26 cellular contexts compared by ENCODE assay signal in the genomic region with DNA sequence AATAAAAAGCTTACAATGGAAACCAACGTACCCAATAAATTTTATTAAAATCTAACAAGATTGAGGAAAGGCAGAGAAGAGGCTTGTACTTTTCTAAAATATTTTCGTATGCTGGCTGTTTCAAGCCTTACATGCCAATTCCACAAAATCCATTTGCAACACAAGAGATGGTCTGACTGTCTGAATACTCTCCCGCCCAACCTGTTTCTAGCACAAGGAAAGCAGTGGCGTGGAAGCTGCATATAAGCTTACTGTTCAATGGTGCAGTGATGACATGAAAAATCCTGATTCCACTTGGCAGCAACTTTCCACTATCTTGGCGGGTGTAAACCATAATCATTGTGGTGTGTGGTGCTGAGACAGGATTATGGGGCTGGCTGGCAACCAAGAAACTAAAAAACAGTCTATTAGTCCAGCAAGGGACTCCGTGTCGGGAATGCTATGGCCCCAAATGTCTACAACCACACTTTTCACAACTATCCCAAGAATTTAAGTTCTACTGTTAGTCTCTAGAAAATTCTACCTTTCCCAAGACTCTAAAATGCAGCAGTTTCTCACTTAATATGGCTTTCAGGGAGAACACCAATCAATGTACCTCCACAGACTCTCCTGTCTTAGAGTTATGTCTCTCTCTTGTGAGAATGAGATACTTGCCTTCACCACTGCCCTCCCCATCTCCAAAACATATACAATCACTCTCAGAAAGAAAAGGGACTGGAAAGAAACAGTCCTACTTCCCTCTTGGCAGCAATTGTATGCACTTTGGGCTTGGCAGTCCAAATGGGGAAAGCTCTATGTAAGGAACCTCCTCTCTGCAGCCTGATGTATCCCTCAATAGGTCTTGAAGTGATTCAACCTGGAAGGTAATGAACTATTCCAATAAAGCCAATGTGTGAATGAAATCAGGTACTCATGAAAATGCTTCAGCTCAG. TPM values are rescaled to one million over a fixed set of nuclear protein-coding genes. Genes with fewer than 3 reads are reported as not detected.
DNase-seq lines count a peak whose midpoint lies in the region; ATAC-seq and TF ChIP-seq lines count a peak whose summit lies in the region.
"Had no signal": no experiment of that assay in that cellular context is flagged by ENCODE, and none has a peak within 500 bp of the region (broad histone marks: within the 10 kb centered on the region; RNA-seq: fewer than 3 reads in every experiment).

No MANE protein-coding gene starts in this region.

- no peak overlapping the region for H3K27ac Mint-ChIP-seq in natural killer cell treated with Interleukin-12 subunit alpha and Interleukin-12 subunit beta and Interleukin-15 and Interleukin-18, amount 100 ng/mL, for 72 hours
- no peak overlapping the region for H3K27ac Mint-ChIP-seq in CD4-positive, alpha-beta T cell
- H3K27ac Mint-ChIP-seq: activated CD4-positive, alpha-beta T cell treated with anti-CD3 and anti-CD28 coated beads, Interleukin-2, amount 10 ng/mL, durations not matched to agents 24 days and 14 days; activated naive CD8-positive, alpha-beta T cell treated with anti-CD3 and anti-CD28 coated beads for 36 hours; dendritic cell treated with granulocyte-macrophage colony-stimulating factor and Interleukin-4, amounts not matched to agents 40 ng/mL and 50 ng/mL, for 4 days; HFFc6; mesothelial cell of epicardium; nephron progenitor cell had no signal

- H3K9me3 Mint-ChIP-seq in natural killer cell treated with Interleukin-12 subunit alpha and Interleukin-12 subunit beta and Interleukin-15 and Interleukin-18, amount 100 ng/mL, for 72 hours: no peaks in the 10 kb centered on the region
- no peaks in the 10 kb centered on the region for H3K9me3 Mint-ChIP-seq in CD4-positive, alpha-beta T cell
- H3K9me3 Mint-ChIP-seq: activated naive CD8-positive, alpha-beta T cell treated with anti-CD3 and anti-CD28 coated beads for 36 hours; CD8-positive, alpha-beta memory T cell; dendritic cell treated with granulocyte-macrophage colony-stimulating factor and Interleukin-4, amounts not matched to agents 40 ng/mL and 50 ng/mL, for 4 days; HFFc6; mesothelial cell of epicardium; nephron progenitor cell had no signal

- H3K36me3 Mint-ChIP-seq in natural killer cell treated with Interleukin-12 subunit alpha and Interleukin-12 subunit beta and Interleukin-15 and Interleukin-18, amount 100 ng/mL, for 72 hours: no peaks in the 10 kb centered on the region
- no peaks in the 10 kb centered on the region for H3K36me3 Mint-ChIP-seq in CD4-positive, alpha-beta T cell (ENCODE audit: low read depth)
- H3K36me3 Mint-ChIP-seq: activated naive CD8-positive, alpha-beta T cell treated with anti-CD3 and anti-CD28 coated beads for 36 hours; CD8-positive, alpha-beta memory T cell; mesothelial cell of epicardium had no signal

- H3K4me3 Mint-ChIP-seq in natural killer cell treated with Interleukin-12 subunit alpha and Interleukin-12 subunit beta and Interleukin-15 and Interleukin-18, amount 100 ng/mL, for 72 hours: no peak overlapping the region
- H3K4me3 Mint-ChIP-seq in CD4-positive, alpha-beta T cell: no peak overlapping the region
- H3K4me3 Mint-ChIP-seq: activated CD4-positive, alpha-beta T cell treated with anti-CD3 and anti-CD28 coated beads, Interleukin-2, amount 10 ng/mL, durations not matched to agents 24 days and 14 days; activated naive CD8-positive, alpha-beta T cell treated with anti-CD3 and anti-CD28 coated beads for 36 hours; CD8-positive, alpha-beta memory T cell; dendritic cell treated with granulocyte-macrophage colony-stimulating factor and Interleukin-4, amounts not matched to agents 40 ng/mL and 50 ng/mL, for 4 days; HFFc6; mesothelial cell of epicardium; nephron progenitor cell had no signal

- TF ChIP-seq CTCF in CD4-positive, alpha-beta T cell (IDR thresholded peaks at IDR 0.05): no peak

- H3K4me1 Mint-ChIP-seq in natural killer cell treated with Interleukin-12 subunit alpha and Interleukin-12 subunit beta and Interleukin-15 and Interleukin-18, amount 100 ng/mL, for 72 hours (ENCODE audit: low read depth in 2 of 2): peaks cover 2 to 11% of the 10 kb centered on the region in 2 donors
- no peaks in the 10 kb centered on the region for H3K4me1 Mint-ChIP-seq in CD4-positive, alpha-beta T cell (ENCODE audit: low read depth)
- H3K4me1 Mint-ChIP-seq: activated CD4-positive, alpha-beta T cell treated with anti-CD3 and anti-CD28 coated beads, Interleukin-2, amount 10 ng/mL, durations not matched to agents 24 days and 14 days; activated naive CD8-positive, alpha-beta T cell treated with anti-CD3 and anti-CD28 coated beads for 36 hours; CD8-positive, alpha-beta memory T cell had no signal

- H3K27me3 ChIP-seq in CD4-positive, alpha-beta T cell (ENCODE audit: control insufficient read depth, insufficient read depth, low read length): peaks cover 17% of the 10 kb centered on the region
- H3K27me3 ChIP-seq: heart right ventricle, vagina had no signal

- H3K27ac ChIP-seq in CD4-positive, alpha-beta T cell (ENCODE audit: low read depth, low read length): no peak overlapping the region
- H3K27ac ChIP-seq: parathyroid adenoma, vagina had no signal

- CTCF ChIA-PET in CD4-positive, alpha-beta T cell (lab: Charles Lee): no interaction called here

- intact Hi-C loops in CD4-positive, alpha-beta T cell (cut with DNase I, micrococcal nuclease): no loop called here

- peaks cover 0 to 4% of the 10 kb centered on the region in 2 donors for H3K27me3 Mint-ChIP-seq in natural killer cell treated with Interleukin-12 subunit alpha and Interleukin-12 subunit beta and Interleukin-15 and Interleukin-18, amount 100 ng/mL, for 72 hours
- peaks cover 40% of the 10 kb centered on the region for H3K27me3 Mint-ChIP-seq in CD4-positive, alpha-beta T cell

- peak; percentile 24 for DNase-seq in GM03348 (ENCODE audit: low spot score)
- peak; percentile 79 to 95 for DNase-seq in NCI-H446 (lab: John Stamatoyannopoulos, UW)
- peak; percentile 17 for DNase-seq in cerebellar cortex (ENCODE audit: low spot score)
- DNase-seq in pons (ENCODE audit: low spot score): peak; percentile 58
- DNase-seq in natural killer cell treated with Interleukin-12 subunit alpha and Interleukin-12 subunit beta and Interleukin-15 and Interleukin-18, amount 100 ng/mL, for 72 hours (ENCODE audit: low spot score): no peak
- DNase-seq in CD4-positive, alpha-beta T cell: no peak
- no peak for DNase-seq in activated gamma-delta T cell treated with Interleukin-2 at 50 U/mL for 16 hours
- DNase-seq: activated CD4-positive, alpha-beta T cell treated with anti-CD3 and anti-CD28 coated beads, Interleukin-2, amount 10 ng/mL, durations not matched to agents 24 days and 14 days; activated naive CD8-positive, alpha-beta T cell treated with anti-CD3 and anti-CD28 coated beads for 36 hours; AML-193; CD8-positive, alpha-beta memory T cell; DMS79; heart right ventricle; HFFc6; Karpas-422; NCI-H187; NCI-H345; nephron progenitor cell; T-helper 2 cell had no signal

- POLR2A ChIA-PET in CD4-positive, alpha-beta T cell (lab: Charles Lee): no interaction called here

- no peaks in the 10 kb centered on the region for H3K9me3 ChIP-seq in CD4-positive, alpha-beta T cell (ENCODE audit: control insufficient read depth, low read length)
- H3K9me3 ChIP-seq: heart right ventricle, vagina had no signal

- no peak for ATAC-seq in natural killer cell treated with Interleukin-12 subunit alpha and Interleukin-12 subunit beta and Interleukin-15 and Interleukin-18, amount 100 ng/mL, for 72 hours
- ATAC-seq in CD4-positive, alpha-beta T cell (ENCODE audit: poor library complexity): no peak
- ATAC-seq: left lobe of liver, Panc1, sciatic nerve had no signal

RNA-seq across cellular contexts. Expression of gene COLGALT2, which starts 9.5 kb away (rescaled TPM):
- total RNA-seq in natural killer cell treated with Interleukin-12 subunit alpha and Interleukin-12 subunit beta and Interleukin-15 and Interleukin-18, amount 100 ng/mL, for 72 hours: 1 to 10 TPM; 3.1 to 4.9 TPM
- total RNA-seq in CD4-positive, alpha-beta T cell: under 1 TPM; 0.14 to 0.22 TPM

RNA-seq across cellular contexts. Expression of gene TSEN15, which starts 23.5 kb away (rescaled TPM):
- 10 to 100 TPM; 40.2 to 42.6 TPM for total RNA-seq in natural killer cell treated with Interleukin-12 subunit alpha and Interleukin-12 subunit beta and Interleukin-15 and Interleukin-18, amount 100 ng/mL, for 72 hours
- total RNA-seq in CD4-positive, alpha-beta T cell: 10 to 100 TPM; 11.2 to 12.2 TPM

Comparison
In these comparisons a context has a peak if more than half of its experiments do, and no peak if none do; other contexts are left out.
1. DNase-seq: peak in GM03348 (single experiment), NCI-H446 (2 of 2), cerebellar cortex (single experiment) and pons (single experiment); none in natural killer cell treated with Interleukin-12 subunit alpha and Interleukin-12 subunit beta and Interleukin-15 and Interleukin-18, amount 100 ng/mL, for 72 hours (single experiment), CD4-positive, alpha-beta T cell (0 of 10) and activated gamma-delta T cell treated with Interleukin-2 at 50 U/mL for 16 hours (single experiment).